In genomic region chr6:35727206-35727934, GRCh38 we compare ENCODE assay signal across 1 cellular context.
TF ChIP-seq lines count a peak whose summit lies in the region.

No MANE protein-coding gene starts in this region.

TF ChIP-seq in GM12878, 131 proteins besides CTCF, POLR2A, EP300 and RAD21 (continues in another document):
- TF ChIP-seq IRF4 (IDR thresholded peaks at IDR 0.05; ENCODE audit: low read depth, low read length) (no peak), STAT1 (conservative IDR thresholded peaks at IDR 0.05) (no peak), JUNB (IDR thresholded peaks at IDR 0.05) (no peak), NRF1 (conservative IDR thresholded peaks at IDR 0.05; ENCODE audit: low read depth, low read length) (no peak), JUND (IDR thresholded peaks at IDR 0.05; ENCODE audit: low read depth, low read length) (no peak), MXI1 (IDR thresholded peaks at IDR 0.05; ENCODE audit: low read depth, low read length) (no peak), KAT2A (conservative IDR thresholded peaks at IDR 0.05; ENCODE audit: control insufficient read depth, low read depth, low read length) (no peak), MTA3 (IDR thresholded peaks at IDR 0.05; ENCODE audit: borderline replicate concordance, low read length) (no peak), RELA (IDR thresholded peaks at IDR 0.05; ENCODE audit: borderline replicate concordance, partially characterized antibody) (no peak), MTA2 (IDR thresholded peaks at IDR 0.05; ENCODE audit: low read depth) (no peak), ZBTB40 (IDR thresholded peaks at IDR 0.05; ENCODE audit: borderline replicate concordance) (0 out of 2 replicates have a peak, but pooled peaks have one; percentile 18), TCF7 (IDR thresholded peaks at IDR 0.05; ENCODE audit: borderline replicate concordance) (no peak), E4F1 (IDR thresholded peaks at IDR 0.05; ENCODE audit: borderline replicate concordance, partially characterized antibody) (no peak), ZBTB11 (CRISPR knock-in tag; IDR thresholded peaks at IDR 0.05) (no peak), MLLT1 (IDR thresholded peaks at IDR 0.05) (no peak), RB1 (IDR thresholded peaks at IDR 0.05; ENCODE audit: borderline replicate concordance) (0 out of 2 replicates have a peak, but pooled peaks have one; percentile 42), ZNF384 (IDR thresholded peaks at IDR 0.05; ENCODE audit: borderline replicate concordance, low read depth, low read length) (no peak), ZZZ3 (IDR thresholded peaks at IDR 0.05; ENCODE audit: control insufficient read depth, insufficient read length, low read depth) (no peak), NBN (IDR thresholded peaks at IDR 0.05) (no peak), PRDM15 (CRISPR knock-in tag; IDR thresholded peaks at IDR 0.05) (0 out of 2 replicates have a peak, but pooled peaks have one; percentile 31), PAX5 (IDR thresholded peaks at IDR 0.05; ENCODE audit: borderline replicate concordance, low read depth, low read length) (no peak), ETV6 (conservative IDR thresholded peaks at IDR 0.05 in 1 of 2, IDR thresholded peaks at IDR 0.05 in 1 of 2; ENCODE audit: borderline replicate concordance in 1 of 2, low read depth in 1 of 2) (no peak), BHLHE40 (IDR thresholded peaks at IDR 0.05; ENCODE audit: borderline replicate concordance in 1 of 2, low read depth in 2 of 2, low read length in 1 of 2) (peak; percentile 57 to 90; a peak in 3 of 4 replicates), POLR2AphosphoS2 (IDR thresholded peaks at IDR 0.05; ENCODE audit: low read depth, low read length) (no peak), USF1 (IDR thresholded peaks at IDR 0.05; ENCODE audit: borderline replicate concordance, extremely low read length, insufficient read depth, low read depth, low read length) (peak; percentile 82), ZSCAN29 (IDR thresholded peaks at IDR 0.05) (no peak), SMAD5 (IDR thresholded peaks at IDR 0.05; ENCODE audit: low read depth) (no peak), SMC3 (IDR thresholded peaks at IDR 0.05; ENCODE audit: borderline replicate concordance, low read length) (no peak), SUPT20H (IDR thresholded peaks at IDR 0.05; ENCODE audit: borderline replicate concordance, control insufficient read depth, low read depth, low read length) (no peak), MEF2A (IDR thresholded peaks at IDR 0.05; ENCODE audit: insufficient read depth, low read depth, low read length) (no peak), BCLAF1 (IDR thresholded peaks at IDR 0.05) (no peak), ZBTB33 (IDR thresholded peaks at IDR 0.05) (no peak), CHD2 (IDR thresholded peaks at IDR 0.05; ENCODE audit: borderline replicate concordance, low read depth, low read length) (peak; percentile 13; the same call in 1 of the 2 replicates), RAD51 (IDR thresholded peaks at IDR 0.05) (peak; percentile 95)
